Comparison of ENCODE assay signal across 18 cellular contexts in genomic region chr17:68450801-68451200, GRCh38.
"Had no signal": no experiment of that assay in that cellular context is flagged by ENCODE, and none has a peak within 500 bp of the region (broad histone marks: within the 10 kb centered on the region; RNA-seq: fewer than 3 reads in every experiment).

No MANE protein-coding gene starts in this region.

- H3K27ac Mint-ChIP-seq: naive thymus-derived CD4-positive, alpha-beta T cell; nephron progenitor cell; stimulated activated naive B cell treated with anti-CD40 and anti-IgM and Interleukin-4, amounts not matched to agents 10 μg/mL and 1 μg/mL and 100 μg/mL, for 72 hours; stimulated activated naive CD8-positive, alpha-beta T cell treated with anti-CD3 and anti-CD28 coated beads, Interleukin-15, amount 100 ng/mL, for 72 hours had no signal

- H3K27me3 Mint-ChIP-seq: naive thymus-derived CD4-positive, alpha-beta T cell; stimulated activated naive B cell treated with anti-CD40 and anti-IgM and Interleukin-4, amounts not matched to agents 10 μg/mL and 1 μg/mL and 100 μg/mL, for 72 hours; stimulated activated naive CD8-positive, alpha-beta T cell treated with anti-CD3 and anti-CD28 coated beads, Interleukin-15, amount 100 ng/mL, for 72 hours; type B pancreatic cell had no signal

- H3K9ac ChIP-seq: parathyroid adenoma had no signal

- H3K9me3 Mint-ChIP-seq: naive thymus-derived CD4-positive, alpha-beta T cell; nephron progenitor cell; stimulated activated naive B cell treated with anti-CD40 and anti-IgM and Interleukin-4, amounts not matched to agents 10 μg/mL and 1 μg/mL and 100 μg/mL, for 72 hours; stimulated activated naive CD8-positive, alpha-beta T cell treated with anti-CD3 and anti-CD28 coated beads, Interleukin-15, amount 100 ng/mL, for 72 hours; type B pancreatic cell had no signal

- DNase-seq: cortex of kidney; dorsolateral prefrontal cortex; effector CD8-positive, alpha-beta T cell; kidney; left cardiac atrium; mesendoderm; naive thymus-derived CD4-positive, alpha-beta T cell; nephron progenitor cell; sigmoid colon; stimulated activated CD4-positive, alpha-beta T cell treated with anti-CD3 and anti-CD28 coated beads, Interleukin-2, amount 100 ng/mL, for 24 hours; stimulated activated CD4-positive, alpha-beta T cell treated with anti-CD3 and anti-CD28 coated beads, Interleukin-4, amount 100 ng/mL, for 4 hours; stimulated activated naive B cell treated with anti-CD40 and anti-IgM and Interleukin-4, amounts not matched to agents 10 μg/mL and 1 μg/mL and 100 μg/mL, for 72 hours; stimulated activated naive CD8-positive, alpha-beta T cell treated with anti-CD3 and anti-CD28 coated beads, Interleukin-15, amount 100 ng/mL, for 72 hours; testis had no signal

- H3K27ac ChIP-seq: parathyroid adenoma, sigmoid colon, skin epidermis had no signal

- H3K27me3 ChIP-seq: dorsolateral prefrontal cortex, sigmoid colon, testis had no signal

- H3K4me1 Mint-ChIP-seq: stimulated activated naive B cell treated with anti-CD40 and anti-IgM and Interleukin-4, amounts not matched to agents 10 μg/mL and 1 μg/mL and 100 μg/mL, for 72 hours had no signal

- H3K4me3 Mint-ChIP-seq: naive thymus-derived CD4-positive, alpha-beta T cell; nephron progenitor cell; stimulated activated naive B cell treated with anti-CD40 and anti-IgM and Interleukin-4, amounts not matched to agents 10 μg/mL and 1 μg/mL and 100 μg/mL, for 72 hours; stimulated activated naive CD8-positive, alpha-beta T cell treated with anti-CD3 and anti-CD28 coated beads, Interleukin-15, amount 100 ng/mL, for 72 hours; type B pancreatic cell had no signal

- ATAC-seq: esophagus mucosa; left cardiac atrium; naive thymus-derived CD4-positive, alpha-beta T cell; stimulated activated naive B cell treated with anti-CD40 and anti-IgM and Interleukin-4, amounts not matched to agents 10 μg/mL and 1 μg/mL and 100 μg/mL, for 72 hours; stimulated activated naive CD8-positive, alpha-beta T cell treated with anti-CD3 and anti-CD28 coated beads, Interleukin-15, amount 100 ng/mL, for 72 hours had no signal

- H3K4me3 ChIP-seq: dorsolateral prefrontal cortex, sigmoid colon, skin epidermis, testis had no signal

- H3K9me3 ChIP-seq: sigmoid colon, testis had no signal
